Comparison of ENCODE assay signal across 19 cellular contexts in genomic region chr2:75068546-75068945, GRCh38.
"Had no signal": no experiment of that assay in that cellular context is flagged by ENCODE, and none has a peak within 500 bp of the region (broad histone marks: within the 10 kb centered on the region; RNA-seq: fewer than 3 reads in every experiment).

No MANE protein-coding gene starts in this region.

- H3K4me3 ChIP-seq: cardiac muscle cell, colonic mucosa, esophagus squamous epithelium, gastrocnemius medialis, heart right ventricle, upper lobe of left lung had no signal

- DNase-seq: activated CD4-positive, alpha-beta T cell treated with anti-CD3 and anti-CD28 coated beads for 1 hour; activated CD4-positive, alpha-beta T cell treated with anti-CD3 and anti-CD28 coated beads, Interleukin-2, amount 50 U/mL, for 48 hours; activated gamma-delta T cell treated with Interleukin-2 at 50 U/mL for 16 hours; activated naive CD8-positive, alpha-beta T cell treated with anti-CD3 and anti-CD28 coated beads for 36 hours; activated T-cell treated with anti-CD3 and anti-CD28 coated beads, Interleukin-2, amount 50 U/mL, for 48 hours; anterior cingulate cortex; colonic mucosa; esophagus squamous epithelium; gastrocnemius medialis; heart right ventricle; islet precursor cell; mesendoderm; nephron progenitor cell; stimulated activated CD4-positive, alpha-beta T cell treated with anti-CD3 and anti-CD28 coated beads, Interleukin-12 subunit alpha, Interleukin-12 subunit beta, amount 100 ng/mL, for 4 hours; stimulated activated CD4-positive, alpha-beta T cell treated with anti-CD3 and anti-CD28 coated beads, Interleukin-2, amount 100 ng/mL, for 48 hours; stimulated activated naive CD4-positive, alpha-beta T cell treated with Interleukin-2 at 50 U/mL for 16 hours had no signal

- H3K27me3 ChIP-seq: cardiac muscle cell, colonic mucosa, esophagus squamous epithelium, gastrocnemius medialis, heart right ventricle, upper lobe of left lung had no signal

- H3K36me3 ChIP-seq: cardiac muscle cell, colonic mucosa, esophagus squamous epithelium, gastrocnemius medialis, heart right ventricle, upper lobe of left lung had no signal

- ATAC-seq: gastrocnemius medialis, heart right ventricle, left lobe of liver had no signal

- H3K4me1 ChIP-seq: colonic mucosa, esophagus squamous epithelium, gastrocnemius medialis, heart right ventricle, upper lobe of left lung had no signal

- H3K9me3 ChIP-seq: colonic mucosa, esophagus squamous epithelium, gastrocnemius medialis, heart right ventricle, upper lobe of left lung had no signal

- H3K27ac ChIP-seq: cardiac muscle cell, colonic mucosa, esophagus squamous epithelium, gastrocnemius medialis, heart right ventricle, upper lobe of left lung had no signal
